ENCODE assay signal across 10 cellular contexts in genomic region chr5:139678751-139679750, GRCh38. TPM values are rescaled to one million over a fixed set of nuclear protein-coding genes. Genes with fewer than 3 reads are reported as not detected.
DNase-seq lines count a peak whose midpoint lies in the region; ATAC-seq and TF ChIP-seq lines count a peak whose summit lies in the region.
"Had no signal": no experiment of that assay in that cellular context is flagged by ENCODE, and none has a peak within 500 bp of the region (broad histone marks: within the 10 kb centered on the region; RNA-seq: fewer than 3 reads in every experiment).

No MANE protein-coding gene starts in this region.

- BruUV-seq in A673 (replicated peaks; lab: Mats Ljungman, UMichigan): no TSS peak

- TF ChIP-seq POLR2A in NB4 (IDR thresholded peaks at IDR 0.05; ENCODE audit: extremely low read depth, insufficient read length): no peak

- H3K9me3 Mint-ChIP-seq in nephron: no peaks in the 10 kb centered on the region

- peaks cover 34% of the 10 kb centered on the region for H3K36me3 Mint-ChIP-seq in nephron (ENCODE audit: low read depth)

- H3K36me3 ChIP-seq in A673 (ENCODE audit: insufficient read depth, low read length, poor library complexity, severe bottlenecking): peaks cover 16% of the 10 kb centered on the region

- intact Hi-C loops in A673 (cut with micrococcal nuclease; ENCODE audit: unreplicated experiment): no loop called here

- POLR2A ChIA-PET in A673 (lab: Charles Lee; ENCODE audit: low non-redundant PET): no interaction called here

- CTCF ChIA-PET in A673 (lab: Charles Lee): no interaction called here

- ATAC-seq in GM19023 (IDR thresholded peaks at IDR 0.05; ENCODE audit: unreplicated experiment): no peak
- no peak for ATAC-seq in GM21528 (IDR thresholded peaks at IDR 0.05; ENCODE audit: low FRiP score, unreplicated experiment)

- H3K4me1 Mint-ChIP-seq in nephron: peaks cover 66% of the 10 kb centered on the region

- H3K9me3 ChIP-seq in A673 (ENCODE audit: low read depth, low read length, poor library complexity, severe bottlenecking): no peaks in the 10 kb centered on the region

- H3K4me1 ChIP-seq in A673 (ENCODE audit: insufficient read depth, low read length, poor library complexity, severe bottlenecking): peaks cover 15% of the 10 kb centered on the region

- H3K27me3 ChIP-seq in A673 (replicated peaks; ENCODE audit: insufficient read depth, low read depth, low read length, poor library complexity): no peaks in the 10 kb centered on the region

- TF ChIP-seq CTCF in A673 (conservative IDR thresholded peaks at IDR 0.05; ENCODE audit: low read depth, low read length): no peak
- no peak for TF ChIP-seq CTCF in NB4 (IDR thresholded peaks at IDR 0.05; ENCODE audit: low read depth, low read length)
- TF ChIP-seq CTCF in nephron (IDR thresholded peaks at IDR 0.05; ENCODE audit: unreplicated experiment in 3 of 3): no peak

- H3K27me3 Mint-ChIP-seq in nephron (ENCODE audit: low read depth): no peaks in the 10 kb centered on the region

- H3K27ac ChIP-seq in A673 (ENCODE audit: low read depth, low read length, poor library complexity, severe bottlenecking): peak overlapping the region; percentile 50

- H3K4me3 ChIP-seq in A673 (ENCODE audit: low read depth, low read length, poor library complexity, severe bottlenecking) (no peak overlapping the region), NB4 (ENCODE audit: low read depth, low read length) (no peak overlapping the region)

- H3K4me3 Mint-ChIP-seq in nephron: no peak overlapping the region

- DNase-seq in A673 (ENCODE audit: low spot score): no peak
- DNase-seq in NB4 (ENCODE audit: low read depth): peak; percentile 46
- peak; percentile 65 for DNase-seq in fibroblast of gingiva (ENCODE audit: low read depth)
- no peak for DNase-seq in COR-L47 (lab: John Stamatoyannopoulos, UW)
- DNase-seq in stimulated activated CD4-positive, alpha-beta T cell treated with anti-CD3 and anti-CD28 coated beads, Interleukin-4, amount 100 ng/mL, for 24 hours: no peak
- DNase-seq: effector CD4-positive, alpha-beta T cell; NCI-H510A treated with DMSO at 0.1 percent for 48 hours had no signal

- H3K27ac Mint-ChIP-seq in nephron: peak overlapping the region; percentile 48 to 83 (median 60)

RNA-seq across cellular contexts. Expression of gene CXXC5, which starts 30.9 kb away (rescaled TPM):
- 56.4 and 57.2 TPM in 2 replicates for total RNA-seq in A673 (2021)

Comparison
In these comparisons a context has a peak if more than half of its experiments do, and no peak if none do; other contexts are left out.
1. DNase-seq: peak in NB4 (single experiment) and fibroblast of gingiva (single experiment); none in A673 (single experiment), COR-L47 (single experiment) and stimulated activated CD4-positive, alpha-beta T cell treated with anti-CD3 and anti-CD28 coated beads, Interleukin-4, amount 100 ng/mL, for 24 hours (single experiment).